In genomic region chr22:20057596-20058268, GRCh38 we compare ENCODE assay signal across 27 cellular contexts.
"Had no signal": no experiment of that assay in that cellular context is flagged by ENCODE, and none has a peak within 500 bp of the region (broad histone marks: within the 10 kb centered on the region; RNA-seq: fewer than 3 reads in every experiment).

No MANE protein-coding gene starts in this region.

- H3K4me2 ChIP-seq: smooth muscle cell had no signal

- H3K27me3 ChIP-seq: dorsolateral prefrontal cortex, gastrocnemius medialis, left lung, neutrophil, testis, tibial artery had no signal

- H3K9ac ChIP-seq: parathyroid adenoma had no signal

- H3K9me3 ChIP-seq: gastrocnemius medialis, left lung, mucosa of descending colon, neutrophil, testis, tibial artery had no signal

- H3K27me3 Mint-ChIP-seq: naive B cell; natural killer cell treated with Interleukin-12 subunit alpha and Interleukin-12 subunit beta and Interleukin-15 and Interleukin-18, amount 100 ng/mL, for 72 hours; progenitor cell of endocrine pancreas; type B pancreatic cell had no signal

- H3K9me3 Mint-ChIP-seq: mesothelial cell of epicardium; naive B cell; natural killer cell treated with Interleukin-12 subunit alpha and Interleukin-12 subunit beta and Interleukin-15 and Interleukin-18, amount 100 ng/mL, for 72 hours; neural crest cell; type B pancreatic cell had no signal

- H3K27ac ChIP-seq: dorsolateral prefrontal cortex, gastrocnemius medialis, left lung, neutrophil, parathyroid adenoma, testis, tibial artery had no signal

- H3K36me3 Mint-ChIP-seq: natural killer cell treated with Interleukin-12 subunit alpha and Interleukin-12 subunit beta and Interleukin-15 and Interleukin-18, amount 100 ng/mL, for 72 hours; type B pancreatic cell had no signal

- H3K4me3 ChIP-seq: dorsolateral prefrontal cortex, gastrocnemius medialis, left lung, mucosa of descending colon, smooth muscle cell, testis, tibial artery had no signal

- FAIRE-seq: colon, islet of Langerhans had no signal

- DNase-seq: dorsolateral prefrontal cortex; effector CD4-positive, alpha-beta T cell; gastrocnemius medialis; head of caudate nucleus; left cardiac atrium; mesenchymal stem cell; mucosa of descending colon; naive B cell; stimulated activated CD4-positive, alpha-beta T cell treated with anti-CD3 and anti-CD28 coated beads, Interleukin-12 subunit alpha, Interleukin-12 subunit beta, amount 100 ng/mL, for 4 hours; stimulated activated CD4-positive, alpha-beta T cell treated with anti-CD3 and anti-CD28 coated beads, Interleukin-1b, Interleukin-23, amount 100 ng/mL, for 48 hours; stimulated activated CD4-positive, alpha-beta T cell treated with anti-CD3 and anti-CD28 coated beads, Interleukin-4, amount 100 ng/mL, for 1 hour; stimulated activated CD8-positive, alpha-beta memory T cell treated with anti-CD3 and anti-CD28 coated beads, Interleukin-4, amount 100 ng/mL, for 48 hours; stimulated activated naive CD4-positive, alpha-beta T cell treated with Interleukin-2 at 50 U/mL for 16 hours; substantia nigra; testis; tibial artery had no signal

- H3K27ac Mint-ChIP-seq: mesothelial cell of epicardium, progenitor cell of endocrine pancreas, type B pancreatic cell had no signal

- H3K4me3 Mint-ChIP-seq: mesothelial cell of epicardium; naive B cell; natural killer cell treated with Interleukin-12 subunit alpha and Interleukin-12 subunit beta and Interleukin-15 and Interleukin-18, amount 100 ng/mL, for 72 hours; neural crest cell; type B pancreatic cell had no signal

- H3K4me1 ChIP-seq: gastrocnemius medialis, parathyroid adenoma, testis, tibial artery had no signal
